ENCODE assay signal across 1 cellular context in the genomic region with DNA sequence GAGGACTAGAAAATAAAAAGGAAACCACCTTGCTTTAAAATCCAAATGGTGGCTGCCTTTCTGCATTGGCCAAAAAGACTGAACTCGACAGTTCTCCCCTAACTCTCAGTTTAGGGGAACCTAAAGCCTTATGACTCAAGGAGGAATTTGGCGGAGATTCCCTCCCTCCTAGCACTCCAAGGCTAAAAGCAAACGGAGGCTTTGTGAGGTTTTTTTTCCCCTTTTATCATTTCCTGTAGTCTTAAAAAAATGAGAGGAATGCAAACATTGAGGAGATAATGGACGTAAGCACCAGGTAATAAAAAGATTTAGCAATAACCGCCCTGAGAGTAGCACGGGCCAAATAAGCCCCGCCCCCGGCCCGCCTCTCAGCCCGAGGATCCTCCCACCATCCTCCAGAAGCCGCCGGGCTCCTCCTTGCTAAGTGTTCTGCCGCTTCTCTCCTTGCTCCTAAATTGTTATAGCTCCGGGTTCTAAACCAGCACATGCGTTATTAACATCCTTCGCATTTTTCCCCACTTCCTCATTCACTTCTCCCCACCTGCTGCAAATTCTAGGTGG.
TF ChIP-seq lines count a peak whose summit lies in the region.

No MANE protein-coding gene starts in this region.

TF ChIP-seq in SK-N-SH, 30 proteins besides CTCF, POLR2A, EP300 and RAD21 (continued from another document):
- no peak for TF ChIP-seq RXRA (IDR thresholded peaks at IDR 0.05; ENCODE audit: borderline replicate concordance, low read depth)
- TF ChIP-seq SMC3 (IDR thresholded peaks at IDR 0.05; ENCODE audit: low read depth, low read length), result no peak
- TF ChIP-seq, protein P1, sequence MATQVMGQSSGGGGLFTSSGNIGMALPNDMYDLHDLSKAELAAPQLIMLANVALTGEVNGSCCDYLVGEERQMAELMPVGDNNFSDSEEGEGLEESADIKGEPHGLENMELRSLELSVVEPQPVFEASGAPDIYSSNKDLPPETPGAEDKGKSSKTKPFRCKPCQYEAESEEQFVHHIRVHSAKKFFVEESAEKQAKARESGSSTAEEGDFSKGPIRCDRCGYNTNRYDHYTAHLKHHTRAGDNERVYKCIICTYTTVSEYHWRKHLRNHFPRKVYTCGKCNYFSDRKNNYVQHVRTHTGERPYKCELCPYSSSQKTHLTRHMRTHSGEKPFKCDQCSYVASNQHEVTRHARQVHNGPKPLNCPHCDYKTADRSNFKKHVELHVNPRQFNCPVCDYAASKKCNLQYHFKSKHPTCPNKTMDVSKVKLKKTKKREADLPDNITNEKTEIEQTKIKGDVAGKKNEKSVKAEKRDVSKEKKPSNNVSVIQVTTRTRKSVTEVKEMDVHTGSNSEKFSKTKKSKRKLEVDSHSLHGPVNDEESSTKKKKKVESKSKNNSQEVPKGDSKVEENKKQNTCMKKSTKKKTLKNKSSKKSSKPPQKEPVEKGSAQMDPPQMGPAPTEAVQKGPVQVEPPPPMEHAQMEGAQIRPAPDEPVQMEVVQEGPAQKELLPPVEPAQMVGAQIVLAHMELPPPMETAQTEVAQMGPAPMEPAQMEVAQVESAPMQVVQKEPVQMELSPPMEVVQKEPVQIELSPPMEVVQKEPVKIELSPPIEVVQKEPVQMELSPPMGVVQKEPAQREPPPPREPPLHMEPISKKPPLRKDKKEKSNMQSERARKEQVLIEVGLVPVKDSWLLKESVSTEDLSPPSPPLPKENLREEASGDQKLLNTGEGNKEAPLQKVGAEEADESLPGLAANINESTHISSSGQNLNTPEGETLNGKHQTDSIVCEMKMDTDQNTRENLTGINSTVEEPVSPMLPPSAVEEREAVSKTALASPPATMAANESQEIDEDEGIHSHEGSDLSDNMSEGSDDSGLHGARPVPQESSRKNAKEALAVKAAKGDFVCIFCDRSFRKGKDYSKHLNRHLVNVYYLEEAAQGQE (IDR thresholded peaks at IDR 0.05; ENCODE audit: low read depth, low read length), result no peak
- TF ChIP-seq TEAD4 (IDR thresholded peaks at IDR 0.05; ENCODE audit: borderline replicate concordance, insufficient read depth), result no peak
- TF ChIP-seq ELF1 (IDR thresholded peaks at IDR 0.05), result no peak
- TF ChIP-seq SIN3A (IDR thresholded peaks at IDR 0.05; ENCODE audit: borderline replicate concordance, low read depth, low read length), result no peak
- TF ChIP-seq EZH2phosphoT487 (IDR thresholded peaks at IDR 0.05; ENCODE audit: borderline replicate concordance, low read depth), result no peak
- no peak for TF ChIP-seq CHD2 (IDR thresholded peaks at IDR 0.05; ENCODE audit: low read length, partially characterized antibody)
TF ChIP-seq in SK-N-SH: peak in this region for 0.
